15 cellular contexts compared by ENCODE assay signal in genomic region chrY:9357497-9357896, GRCh38. TPM values are rescaled to one million over a fixed set of nuclear protein-coding genes. Genes with fewer than 3 reads are reported as not detected.
"Had no signal": no experiment of that assay in that cellular context is flagged by ENCODE, and none has a peak within 500 bp of the region (broad histone marks: within the 10 kb centered on the region; RNA-seq: fewer than 3 reads in every experiment).

TSS of gene TSPY8 (plus strand) at chrY:9357797. CDS start at chrY:9357843, 46 bp downstream.

RNA-seq across cellular contexts. Expression of gene TSPY8, which starts in this region (rescaled TPM):
- total RNA-seq: activated B cell treated with CpG ODN at 0.5 μM for 24 hours; activated CD4-positive, alpha-beta memory T cell treated with anti-CD3 and anti-CD28 coated beads for 36 hours; activated CD4-positive, alpha-beta memory T cell treated with anti-CD3 and anti-CD28 coated beads, Interleukin-2, amount 10 ng/mL, durations not matched to agents 7 days and 5 days; activated CD4-positive, alpha-beta T cell treated with anti-CD3 and anti-CD28 coated beads for 36 hours; activated CD4-positive, alpha-beta T cell treated with anti-CD3 and anti-CD28 coated beads, Interleukin-2, amount 10 ng/mL, durations not matched to agents 24 days and 14 days; activated CD4-positive, alpha-beta T cell treated with anti-CD3 and anti-CD28 coated beads, Interleukin-2, amount 10 ng/mL, durations not matched to agents 7 days and 5 days; activated CD8-positive, alpha-beta memory T cell treated with anti-CD3 and anti-CD28 coated beads for 36 hours; activated CD8-positive, alpha-beta memory T cell treated with anti-CD3 and anti-CD28 coated beads, Interleukin-2, amount 10 ng/mL, durations not matched to agents 7 days and 5 days; activated CD8-positive, alpha-beta T cell treated with anti-CD3 and anti-CD28 coated beads for 36 hours; activated CD8-positive, alpha-beta T cell treated with anti-CD3 and anti-CD28 coated beads, Interleukin-2, amount 10 ng/mL, durations not matched to agents 7 days and 5 days; T-cell; T-helper 1 cell treated with Interleukin-12 subunit alpha and Interleukin-12 subunit beta and Interleukin-4 antibody, amounts not matched to agents 30 ng/mL and 1 ng/mL, for 36 hours; T-helper 17 cell; T-helper 2 cell treated with Interferon-gamma antibody and Interleukin-4, amounts not matched to agents 100 ng/mL and 5 ng/mL, for 36 hours; WTC11 had no signal
